ENCODE assay signal across 18 cellular contexts in the genomic region with DNA sequence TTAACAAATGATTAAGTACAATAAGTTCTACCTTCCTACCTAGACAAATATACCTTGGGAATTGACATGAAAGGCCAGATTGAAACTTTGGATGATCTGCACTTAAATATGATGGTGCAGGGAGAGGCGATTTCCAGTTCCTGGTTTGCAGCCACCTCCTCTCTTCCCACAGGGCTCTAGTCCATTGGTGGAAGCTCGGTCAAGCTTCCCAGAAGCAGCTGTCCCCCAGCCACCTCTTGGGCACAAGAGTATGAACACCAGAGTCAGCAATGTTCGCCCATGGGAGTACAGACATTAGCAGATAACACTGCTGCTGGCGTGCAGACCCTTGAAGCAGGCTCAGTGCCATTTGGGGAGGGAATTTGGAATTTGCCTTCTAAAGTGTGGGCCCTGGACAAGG. TPM values are rescaled to one million over a fixed set of nuclear protein-coding genes. Genes with fewer than 3 reads are reported as not detected.
A peak's percentile ranks its signal among the peaks of the same experiment; 100 is the strongest.
DNase-seq lines count a peak whose midpoint lies in the region; ATAC-seq, FAIRE-seq and TF ChIP-seq lines count a peak whose summit lies in the region.
"Had no signal": no experiment of that assay in that cellular context is flagged by ENCODE, and none has a peak within 500 bp of the region (broad histone marks: within the 10 kb centered on the region; RNA-seq: fewer than 3 reads in every experiment).

No MANE protein-coding gene starts in this region.

- H2AK5ac ChIP-seq in trophoblast cell (ENCODE audit: low read length) = no peak overlapping the region

- H3K79me2 ChIP-seq in HepG2 (ENCODE audit: insufficient read depth, low read length) (peaks cover 19% of the 10 kb centered on the region), trophoblast cell (ENCODE audit: control insufficient read depth, insufficient read depth, low read length, poor library complexity) (peaks cover 3% of the 10 kb centered on the region)

- no peak overlapping the region for H4K12ac ChIP-seq in trophoblast cell (ENCODE audit: low read depth, low read length)

- no peak overlapping the region for H2BK120ac ChIP-seq in trophoblast cell (ENCODE audit: insufficient read depth, low read length, poor library complexity)

- H3K14ac ChIP-seq in trophoblast cell (ENCODE audit: low read length) = no peak overlapping the region

- no CpG with 5 or more reads among the region's 4 CpGs for WGBS in right lobe of liver (ENCODE audit: insufficient coverage, low coverage, low lambda C conversion rate, missing lambda C conversion rate)
- WGBS in HepG2 (ENCODE audit: low lambda C conversion rate) = 100% methylated on average over 4 of the region's 4 CpGs
- WGBS in heart right ventricle, 2 donors = 37 to 52% methylated on average over 4 of the region's 4 CpGs
- WGBS in trophoblast cell (ENCODE audit: extremely low coverage, insufficient coverage, insufficient read length) = no CpG with 5 or more reads among the region's 4 CpGs
- 71 to 79% methylated on average over 4 of the region's 4 CpGs for WGBS in aorta, 2 donors

- H3K4me1 ChIP-seq in right lobe of liver = peaks cover 0 to 6% (median 0%) of the 10 kb centered on the region in 4 donors
- peaks cover 55% of the 10 kb centered on the region for H3K4me1 ChIP-seq in HepG2 (ENCODE audit: insufficient read depth, low read length)
- H3K4me1 ChIP-seq in heart right ventricle = peaks cover 0 to 39% (median 10%) of the 10 kb centered on the region in 9 donors
- peaks cover 7% of the 10 kb centered on the region in 2 experiments for H3K4me1 ChIP-seq in trophoblast cell (ENCODE audit: control insufficient read depth in 1 of 2, insufficient read depth in 2 of 2, low read length in 2 of 2)
- no peaks in the 10 kb centered on the region for H3K4me1 ChIP-seq in aorta (ENCODE audit: control insufficient read depth in 1 of 2, insufficient read depth in 2 of 2, low read length in 2 of 2)

- no peak overlapping the region for H3K27ac ChIP-seq in right lobe of liver
- no peak overlapping the region for H3K27ac ChIP-seq in HepG2 (ENCODE audit: extremely low read length, insufficient read depth, low read length)
- H3K27ac ChIP-seq in heart right ventricle = peak overlapping the region in 6 of 10 donors; percentile 67 to 89 (median 86)
- H3K27ac ChIP-seq in trophoblast cell (ENCODE audit: low read depth, low read length) = no peak overlapping the region
- no peak overlapping the region for H3K27ac ChIP-seq in aorta (ENCODE audit: low read depth in 1 of 2, low read length in 2 of 2)
- H3K27ac ChIP-seq: PC-9 had no signal

- peak overlapping the region; percentile 16 for H4K91ac ChIP-seq in trophoblast cell (ENCODE audit: low read depth, low read length)

- FAIRE-seq in HepG2 (lab: Jason Lieb, UNC) = no peak
- FAIRE-seq: GM18507 had no signal

- BruUV-seq in HepG2 (replicated peaks; lab: Mats Ljungman, UMichigan) = no TSS peak

- H3K4me2 ChIP-seq in HepG2 (ENCODE audit: low read depth, low read length) (no peak overlapping the region), trophoblast cell (ENCODE audit: low read length) (no peak overlapping the region)

- no peak for TF ChIP-seq CTCF in right lobe of liver (IDR thresholded peaks at IDR 0.05)
- TF ChIP-seq CTCF in HepG2 (CRISPR knock-in tag; IDR thresholded peaks at IDR 0.05) = no peak
- no peak for TF ChIP-seq CTCF in heart right ventricle (IDR thresholded peaks at IDR 0.05)

- peak overlapping the region; percentile 77 for H2BK12ac ChIP-seq in trophoblast cell (ENCODE audit: low read length)

- CTCF ChIA-PET in HepG2 (lab: Yijun Ruan, JAX; ENCODE audit: low intra/inter-chr PET ratio, low total read pairs) = no interaction called here

- no peaks in the 10 kb centered on the region for H4K20me1 ChIP-seq in HepG2 (ENCODE audit: insufficient read depth, low read length)

- TF ChIP-seq EP300 in HepG2 (IDR thresholded peaks at IDR 0.05; ENCODE audit: low read depth in 2 of 2, low read length in 2 of 2) (no peak), HepG2 (CRISPR knock-in tag; IDR thresholded peaks at IDR 0.05; ENCODE audit: borderline replicate concordance) (no peak)

- no peak for TF ChIP-seq RAD21 in HepG2 (CRISPR knock-in tag; IDR thresholded peaks at IDR 0.05)

- intact Hi-C loops in right lobe of liver (cut with DNase I) (no loop called here), HepG2 (cut with micrococcal nuclease; ENCODE audit: unreplicated experiment) (no loop called here), heart right ventricle (cut with DNase I) (no loop called here), aorta (cut with DNase I) (no loop called here)

- no peak overlapping the region for H3K4ac ChIP-seq in trophoblast cell (ENCODE audit: low read depth, low read length)

- no peak overlapping the region for H2AFZ ChIP-seq in HepG2 (ENCODE audit: low read length)
- H2AFZ ChIP-seq in trophoblast cell (ENCODE audit: insufficient read depth, low read length, poor library complexity) = no peak overlapping the region
- H2AFZ ChIP-seq: PC-9 had no signal

- in situ Hi-C loops in HepG2 (cut with HindIII; ENCODE audit: extremely low pct_ligation_motif_present, low pct_unique_long_range_greater_than_20kb) = no loop called here

- H4K8ac ChIP-seq in trophoblast cell (ENCODE audit: low read depth, low read length) = no peak overlapping the region

- ATAC-seq in right lobe of liver (peak in 3 of 4 donors; percentile 8 to 16 (median 15)), HepG2 (no peak), heart right ventricle (peak in 6 of 8 donors; percentile 51 to 69 (median 62)), aorta (ENCODE audit: low FRiP score) (peak; percentile 38), HG02678 (IDR thresholded peaks at IDR 0.05; ENCODE audit: unreplicated experiment) (no peak), HG02610 (IDR thresholded peaks at IDR 0.05; ENCODE audit: unreplicated experiment) (no peak)

- no peaks in the 10 kb centered on the region for H3K27me3 ChIP-seq in right lobe of liver
- no peaks in the 10 kb centered on the region; a peak in 1 of 5 replicates for H3K27me3 ChIP-seq in HepG2 (ENCODE audit: control insufficient read depth in 1 of 2, insufficient read depth in 2 of 2, low read length in 2 of 2)
- H3K27me3 ChIP-seq in heart right ventricle = peaks cover 0 to 28% (median 19%) of the 10 kb centered on the region in 7 donors
- no peaks in the 10 kb centered on the region for H3K27me3 ChIP-seq in trophoblast cell (ENCODE audit: insufficient read depth, low read length)
- H3K27me3 ChIP-seq in aorta (ENCODE audit: control insufficient read depth in 1 of 2, insufficient read depth in 2 of 2, low read length in 1 of 2) = peaks cover 0 to 1% of the 10 kb centered on the region in 2 donors

- DNase-seq in right lobe of liver (no peak), HepG2 (ENCODE audit: low spot score) (no peak), heart right ventricle (peak in 1 of 2 donors; percentile 20), trophoblast cell (no peak), aorta (peak in 1 of 2 donors; percentile 55)
- no peak for DNase-seq in activated T-cell treated with anti-CD3 and anti-CD28 coated beads, Interleukin-2, amount 50 U/mL, for 48 hours
- DNase-seq: COR-L47, DMS153, NCI-H1048, NCI-H2107, NCI-H345, NCI-H526 treated with DMSO at 0.1 percent for 48 hours had no signal

- no peaks in the 10 kb centered on the region for H3K36me3 ChIP-seq in right lobe of liver
- H3K36me3 ChIP-seq in HepG2 (replicated peaks in 1 of 2; ENCODE audit: control insufficient read depth in 1 of 2, insufficient read depth in 2 of 2, low read length in 2 of 2) = no peaks in the 10 kb centered on the region
- H3K36me3 ChIP-seq in heart right ventricle = no peaks in the 10 kb centered on the region
- H3K36me3 ChIP-seq in trophoblast cell (ENCODE audit: control insufficient read depth in 1 of 2, insufficient read depth in 2 of 2, low read length in 2 of 2) = no peaks in the 10 kb centered on the region
- no peaks in the 10 kb centered on the region for H3K36me3 ChIP-seq in aorta (ENCODE audit: control insufficient read depth in 1 of 2, insufficient read depth in 2 of 2, low read length in 1 of 2)
- H3K36me3 ChIP-seq: HAP-1 had no signal

- H2BK5ac ChIP-seq in trophoblast cell (ENCODE audit: low read depth, low read length, poor library complexity) = peak overlapping the region; percentile 11

- TF ChIP-seq POLR2A in right lobe of liver (IDR thresholded peaks at IDR 0.05) (no peak), HepG2 (IDR thresholded peaks at IDR 0.05; ENCODE audit: insufficient read depth in 1 of 2, low read depth in 2 of 2, low read length in 2 of 2) (no peak)

- POLR2A ChIA-PET in HepG2 (lab: Yijun Ruan, JAX) = interaction anchor here (3.0 kb wide), 1 partner anchor 16 kb away, joined by 19 read pairs; no protein-coding TSS in a partner anchor

- H3K4me3 ChIP-seq in right lobe of liver (no peak overlapping the region), HepG2 (replicated peaks in 1 of 3; ENCODE audit: insufficient read depth in 1 of 3, low read depth in 2 of 3, low read length in 3 of 3) (no peak overlapping the region), heart right ventricle (peak overlapping the region in 6 of 10 donors; percentile 36 to 62 (median 59)), trophoblast cell (ENCODE audit: low read depth, low read length) (no peak overlapping the region), aorta (ENCODE audit: low read length in 2 of 2) (no peak overlapping the region)
- H3K4me3 ChIP-seq: PC-9 had no signal

- H3K18ac ChIP-seq in trophoblast cell (ENCODE audit: low read length) = no peak overlapping the region

- peaks cover 6% of the 10 kb centered on the region for H3K79me1 ChIP-seq in trophoblast cell (ENCODE audit: low read length)

- H3K9me3 ChIP-seq in right lobe of liver (no peaks in the 10 kb centered on the region), HepG2 (ENCODE audit: low read length) (no peaks in the 10 kb centered on the region), heart right ventricle (no peaks in the 10 kb centered on the region), trophoblast cell (ENCODE audit: insufficient read depth, low read depth, low read length) (no peaks in the 10 kb centered on the region), aorta (ENCODE audit: control insufficient read depth, low read length) (no peaks in the 10 kb centered on the region)
- H3K9me3 ChIP-seq: HAP-1 had no signal

- H3K9ac ChIP-seq in HepG2 (ENCODE audit: insufficient read depth, low read depth, low read length) (no peak overlapping the region), trophoblast cell (ENCODE audit: low read length) (no peak overlapping the region)

- no peak overlapping the region for H3K23ac ChIP-seq in trophoblast cell (ENCODE audit: low read length)

RNA-seq across cellular contexts. Expression of gene CPVL, which starts 1.5 kb away (rescaled TPM):
- 10 to 100 TPM in 2 of 6 experiments, 1 to 10 TPM in 4; 6.2 to 23.4 (median 8.8) TPM for total RNA-seq in right lobe of liver
- 30.7 and 59.2 TPM in 2 replicates for total RNA-seq in HepG2 (2016; rRNA removed; fragmentation: Illumina TruSeq; extraction: Trizol)
- 4.3 and 6.2 TPM in 2 replicates for total RNA-seq in HepG2 (2016; cell fraction: cytosol; rRNA removed; fragmentation: Illumina TruSeq; extraction: Trizol; ENCODE audit: low read depth)
- 31.2 and 60.0 TPM in 2 replicates for total RNA-seq in HepG2 (2016; cell fraction: insoluble cytoplasmic fraction; rRNA removed; fragmentation: Illumina TruSeq; extraction: Trizol)
- 7.0 and 7.3 TPM in 2 replicates for total RNA-seq in HepG2 (2016; cell fraction: membrane; rRNA removed; fragmentation: Illumina TruSeq; extraction: Trizol)
- 49.3 and 53.0 TPM in 2 replicates for total RNA-seq in HepG2 (2016; cell fraction: nucleus; rRNA removed; fragmentation: Illumina TruSeq; extraction: Trizol)
- polyA plus RNA-seq in HepG2 (2011; rRNA removed) = 265 and 294 TPM in 2 replicates
- 146 and 189 TPM in 2 replicates for polyA plus RNA-seq in HepG2 (2011; cell fraction: cytosol; rRNA removed)
- 43.3 and 47.4 TPM in 2 replicates for polyA plus RNA-seq in HepG2 (2011; cell fraction: nucleus; rRNA removed)
- polyA plus RNA-seq in HepG2 (2012) = 82.4 and 104 TPM in 2 replicates
- polyA plus RNA-seq in HepG2 (2016; cell fraction: cytosol; fragmentation: Illumina TruSeq; extraction: Trizol; ENCODE audit: low read depth) = 4.6 and 4.9 TPM in 2 replicates
- polyA plus RNA-seq in HepG2 (2016; cell fraction: insoluble cytoplasmic fraction; fragmentation: Illumina TruSeq; extraction: Trizol; ENCODE audit: low read depth) = 25.0 and 26.5 TPM in 2 replicates
- polyA plus RNA-seq in HepG2 (2016; cell fraction: membrane; fragmentation: Illumina TruSeq; extraction: Trizol; ENCODE audit: low read depth) = 4.6 and 5.3 TPM in 2 replicates
- polyA plus RNA-seq in HepG2 (2016; cell fraction: nucleus; fragmentation: Illumina TruSeq; extraction: Trizol; ENCODE audit: insufficient read depth, low read depth) = 57.7 and 58.9 TPM in 2 replicates
- polyA minus RNA-seq in HepG2 (2011; rRNA and poly(A)+ RNA removed; ENCODE audit: low replicate concordance) = 27.4 and 324 TPM in 2 replicates
- polyA minus RNA-seq in HepG2 (2011; cell fraction: cytosol; rRNA and poly(A)+ RNA removed) = 112 and 141 TPM in 2 replicates
- 56.5 and 70.9 TPM in 2 replicates for polyA minus RNA-seq in HepG2 (2011; cell fraction: nucleus; rRNA and poly(A)+ RNA removed)
- total RNA-seq in heart right ventricle = 100 to 1,000 TPM in 6 of 10 donors, 10 to 100 TPM in 4; 49.4 to 215 (median 101) TPM
- 10 to 100 TPM; 82.3 to 85.5 TPM for polyA plus RNA-seq in heart right ventricle
- polyA plus RNA-seq in trophoblast cell (2013) = 184 and 205 TPM in 2 replicates
- 10 to 100 TPM; 20.6 to 50.2 TPM for total RNA-seq in aorta
- polyA plus RNA-seq in aorta = 10 to 100 TPM in 1 of 2 donors, 1 to 10 TPM in 1; 2.7 to 27.9 TPM
- total RNA-seq: PC-9 had no signal

RNA-seq across cellular contexts. Expression of gene CHN2, which starts 46.8 kb away (rescaled TPM):
- total RNA-seq in right lobe of liver = 10 to 100 TPM; 20.1 to 57.7 (median 31.5) TPM
- 23.5 and 28.6 TPM in 2 replicates for total RNA-seq in HepG2 (2016; rRNA removed; fragmentation: Illumina TruSeq; extraction: Trizol)
- total RNA-seq in HepG2 (2016; cell fraction: cytosol; rRNA removed; fragmentation: Illumina TruSeq; extraction: Trizol; ENCODE audit: low read depth) = 15.0 and 15.4 TPM in 2 replicates
- total RNA-seq in HepG2 (2016; cell fraction: insoluble cytoplasmic fraction; rRNA removed; fragmentation: Illumina TruSeq; extraction: Trizol) = 22.0 and 23.2 TPM in 2 replicates
- 19.9 and 22.8 TPM in 2 replicates for total RNA-seq in HepG2 (2016; cell fraction: membrane; rRNA removed; fragmentation: Illumina TruSeq; extraction: Trizol)
- 29.6 and 33.8 TPM in 2 replicates for total RNA-seq in HepG2 (2016; cell fraction: nucleus; rRNA removed; fragmentation: Illumina TruSeq; extraction: Trizol)
- 21.7 and 30.5 TPM in 2 replicates for polyA plus RNA-seq in HepG2 (2011; rRNA removed)
- 15.7 and 19.8 TPM in 2 replicates for polyA plus RNA-seq in HepG2 (2011; cell fraction: cytosol; rRNA removed)
- polyA plus RNA-seq in HepG2 (2011; cell fraction: nucleus; rRNA removed) = 16.7 and 17.0 TPM in 2 replicates
- polyA plus RNA-seq in HepG2 (2012) = 22.4 and 41.2 TPM in 2 replicates
- 10.8 and 11.3 TPM in 2 replicates for polyA plus RNA-seq in HepG2 (2016; cell fraction: cytosol; fragmentation: Illumina TruSeq; extraction: Trizol; ENCODE audit: low read depth)
- polyA plus RNA-seq in HepG2 (2016; cell fraction: insoluble cytoplasmic fraction; fragmentation: Illumina TruSeq; extraction: Trizol; ENCODE audit: low read depth) = 23.9 and 24.0 TPM in 2 replicates
- polyA plus RNA-seq in HepG2 (2016; cell fraction: membrane; fragmentation: Illumina TruSeq; extraction: Trizol; ENCODE audit: low read depth) = 15.8 and 19.6 TPM in 2 replicates
- polyA plus RNA-seq in HepG2 (2016; cell fraction: nucleus; fragmentation: Illumina TruSeq; extraction: Trizol; ENCODE audit: insufficient read depth, low read depth) = 21.1 and 21.8 TPM in 2 replicates
- 9.7 and 45.6 TPM in 2 replicates for polyA minus RNA-seq in HepG2 (2011; rRNA and poly(A)+ RNA removed; ENCODE audit: low replicate concordance)
- 20.1 and 25.7 TPM in 2 replicates for polyA minus RNA-seq in HepG2 (2011; cell fraction: cytosol; rRNA and poly(A)+ RNA removed)
- 96.8 and 105 TPM in 2 replicates for polyA minus RNA-seq in HepG2 (2011; cell fraction: nucleus; rRNA and poly(A)+ RNA removed)
- total RNA-seq in heart right ventricle = 10 to 100 TPM in 9 of 10 donors, 1 to 10 TPM in 1; 5.9 to 54.9 (median 27.6) TPM
- 10 to 100 TPM; 15.4 to 15.7 TPM for polyA plus RNA-seq in heart right ventricle
- 39.1 and 39.9 TPM in 2 replicates for polyA plus RNA-seq in trophoblast cell (2013)
- 10 to 100 TPM in 1 of 2 donors, 1 to 10 TPM in 1; 7.6 to 22.0 TPM for total RNA-seq in aorta
- 10 to 100 TPM in 1 of 2 donors, under 1 TPM in 1; 0.61 to 23.2 TPM for polyA plus RNA-seq in aorta
- total RNA-seq: HT1080, PC-9 had no signal

Comparison
In these comparisons a context has a peak if more than half of its experiments do, and no peak if none do; other contexts are left out.
1. ATAC-seq: peak in right lobe of liver (3 of 4), heart right ventricle (6 of 8) and aorta (single experiment); none in HepG2 (single experiment), HG02678 (single experiment) and HG02610 (single experiment).
2. H3K27ac ChIP-seq: peak in heart right ventricle (6 of 10); none in right lobe of liver (0 of 3), HepG2 (single experiment), trophoblast cell (single experiment) and aorta (0 of 2).
3. H3K4me3 ChIP-seq: peak in heart right ventricle (6 of 10); none in right lobe of liver (0 of 3), HepG2 (0 of 3), trophoblast cell (single experiment) and aorta (0 of 2).